In genomic region chr9:72149231-72149975, GRCh38 we compare ENCODE assay signal across 1 cellular context.
A peak's percentile ranks its signal among the peaks of the same experiment; 100 is the strongest.
TF ChIP-seq lines count a peak whose summit lies in the region.

TSS of gene GDA (plus strand) at chr9:72149440. CDS start at chr9:72149560, 120 bp downstream.

TF ChIP-seq in HepG2, 621 proteins besides CTCF, POLR2A, EP300 and RAD21 (continued from another document and continues in another):
- TF ChIP-seq RERE (CRISPR knock-in tag; IDR thresholded peaks at IDR 0.05; ENCODE audit: low read depth): no peak
- TF ChIP-seq ZNF17 (CRISPR knock-in tag; IDR thresholded peaks at IDR 0.05): no peak
- peak; percentile 94 for TF ChIP-seq NRL (CRISPR knock-in tag; IDR thresholded peaks at IDR 0.05; ENCODE audit: borderline replicate concordance)
- TF ChIP-seq REST (IDR thresholded peaks at IDR 0.05; ENCODE audit: borderline replicate concordance in 1 of 2, low read depth in 1 of 2, low read length in 2 of 2): no peak
- TF ChIP-seq, protein P1, sequence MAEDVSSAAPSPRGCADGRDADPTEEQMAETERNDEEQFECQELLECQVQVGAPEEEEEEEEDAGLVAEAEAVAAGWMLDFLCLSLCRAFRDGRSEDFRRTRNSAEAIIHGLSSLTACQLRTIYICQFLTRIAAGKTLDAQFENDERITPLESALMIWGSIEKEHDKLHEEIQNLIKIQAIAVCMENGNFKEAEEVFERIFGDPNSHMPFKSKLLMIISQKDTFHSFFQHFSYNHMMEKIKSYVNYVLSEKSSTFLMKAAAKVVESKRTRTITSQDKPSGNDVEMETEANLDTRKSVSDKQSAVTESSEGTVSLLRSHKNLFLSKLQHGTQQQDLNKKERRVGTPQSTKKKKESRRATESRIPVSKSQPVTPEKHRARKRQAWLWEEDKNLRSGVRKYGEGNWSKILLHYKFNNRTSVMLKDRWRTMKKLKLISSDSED (CRISPR knock-in tag; IDR thresholded peaks at IDR 0.05): no peak
- peak; percentile 78; the same call in 1 of the 2 replicates for TF ChIP-seq TMF1 (CRISPR knock-in tag; IDR thresholded peaks at IDR 0.05; ENCODE audit: low read depth)
- TF ChIP-seq TEAD3 (CRISPR knock-in tag; optimal IDR thresholded peaks at IDR 0.05; ENCODE audit: borderline replicate concordance): peak; percentile 48
- no peak for TF ChIP-seq FOXA3 (CRISPR knock-in tag; IDR thresholded peaks at IDR 0.05)
- no peak for TF ChIP-seq ZNF329 (CRISPR knock-in tag; IDR thresholded peaks at IDR 0.05; ENCODE audit: low read depth)
- peak; percentile 66 for TF ChIP-seq ZNF839 (CRISPR knock-in tag; IDR thresholded peaks at IDR 0.05; ENCODE audit: borderline replicate concordance)
- no peak for TF ChIP-seq ZNF343 (CRISPR knock-in tag; IDR thresholded peaks at IDR 0.05)
- peak; percentile 82; the same call in 1 of the 2 replicates for TF ChIP-seq ZSCAN21 (CRISPR knock-in tag; IDR thresholded peaks at IDR 0.05; ENCODE audit: borderline replicate concordance)
- TF ChIP-seq ZNF776 (CRISPR knock-in tag; IDR thresholded peaks at IDR 0.05): peak; percentile 91
- peak; percentile 62; the same call in 1 of the 2 replicates for TF ChIP-seq HIVEP1 (CRISPR knock-in tag; IDR thresholded peaks at IDR 0.05)
- peak; percentile 43; the same call in 1 of the 2 replicates for TF ChIP-seq ZNF333 (CRISPR knock-in tag; IDR thresholded peaks at IDR 0.05; ENCODE audit: borderline replicate concordance)
- peak; percentile 83 for TF ChIP-seq MXD3 (CRISPR knock-in tag; IDR thresholded peaks at IDR 0.05)
- 0 out of 2 replicates have a peak, but pooled peaks have one; percentile 61 for TF ChIP-seq ZNF761 (CRISPR knock-in tag; conservative IDR thresholded peaks at IDR 0.05)
- TF ChIP-seq SSRP1 (CRISPR knock-in tag; IDR thresholded peaks at IDR 0.05): no peak
- no peak for TF ChIP-seq TGIF2 (CRISPR knock-in tag; IDR thresholded peaks at IDR 0.05)
- no peak for TF ChIP-seq FOXA1 (IDR thresholded peaks at IDR 0.05)
- no peak for TF ChIP-seq FOXA1 (CRISPR knock-in tag; IDR thresholded peaks at IDR 0.05)
- TF ChIP-seq ZNF142 (CRISPR knock-in tag; IDR thresholded peaks at IDR 0.05): 0 out of 2 replicates have a peak, but pooled peaks have one; percentile 60
- TF ChIP-seq, protein P2, sequence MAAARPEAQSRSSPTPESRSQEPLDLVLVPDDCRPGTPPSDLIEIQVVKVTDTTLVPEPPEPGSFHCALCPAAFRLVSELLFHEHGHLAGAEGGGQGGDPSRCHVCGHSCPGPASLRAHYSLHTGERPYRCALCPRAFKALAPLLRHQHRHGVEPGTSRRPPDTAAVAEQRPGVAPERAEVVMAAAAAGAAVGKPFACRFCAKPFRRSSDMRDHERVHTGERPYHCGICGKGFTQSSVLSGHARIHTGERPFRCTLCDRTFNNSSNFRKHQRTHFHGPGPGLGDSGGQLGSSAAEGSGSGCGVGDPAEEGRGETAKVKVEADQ (CRISPR knock-in tag; IDR thresholded peaks at IDR 0.05; ENCODE audit: borderline replicate concordance): peak; percentile 67; the same call in 1 of the 2 replicates
- no peak for TF ChIP-seq NR2F6 (IDR thresholded peaks at IDR 0.05)
- TF ChIP-seq NR2F6 (CRISPR knock-in tag; IDR thresholded peaks at IDR 0.05): no peak
- TF ChIP-seq PLRG1 (conservative IDR thresholded peaks at IDR 0.05): no peak
- TF ChIP-seq ADNP (CRISPR knock-in tag; IDR thresholded peaks at IDR 0.05): no peak
- TF ChIP-seq NCOA2 (CRISPR knock-in tag; IDR thresholded peaks at IDR 0.05): no peak
- TF ChIP-seq HNRNPK (IDR thresholded peaks at IDR 0.05; ENCODE audit: low read depth, low read length, poor library complexity, severe bottlenecking): no peak
- TF ChIP-seq, protein P3, sequence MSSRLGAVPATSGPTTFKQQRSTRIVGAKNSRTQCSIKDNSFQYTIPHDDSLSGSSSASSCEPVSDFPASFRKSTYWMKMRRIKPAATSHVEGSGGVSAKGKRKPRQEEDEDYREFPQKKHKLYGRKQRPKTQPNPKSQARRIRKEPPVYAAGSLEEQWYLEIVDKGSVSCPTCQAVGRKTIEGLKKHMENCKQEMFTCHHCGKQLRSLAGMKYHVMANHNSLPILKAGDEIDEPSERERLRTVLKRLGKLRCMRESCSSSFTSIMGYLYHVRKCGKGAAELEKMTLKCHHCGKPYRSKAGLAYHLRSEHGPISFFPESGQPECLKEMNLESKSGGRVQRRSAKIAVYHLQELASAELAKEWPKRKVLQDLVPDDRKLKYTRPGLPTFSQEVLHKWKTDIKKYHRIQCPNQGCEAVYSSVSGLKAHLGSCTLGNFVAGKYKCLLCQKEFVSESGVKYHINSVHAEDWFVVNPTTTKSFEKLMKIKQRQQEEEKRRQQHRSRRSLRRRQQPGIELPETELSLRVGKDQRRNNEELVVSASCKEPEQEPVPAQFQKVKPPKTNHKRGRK (CRISPR knock-in tag; IDR thresholded peaks at IDR 0.05): peak; percentile 93
- TF ChIP-seq KDM4B (CRISPR knock-in tag; IDR thresholded peaks at IDR 0.05): no peak
- peak; percentile 60; the same call in 1 of the 2 replicates for TF ChIP-seq YEATS4 (CRISPR knock-in tag; IDR thresholded peaks at IDR 0.05; ENCODE audit: borderline replicate concordance)
- peak; percentile 66; the same call in 1 of the 2 replicates for TF ChIP-seq ATF7-NPFF (CRISPR knock-in tag; IDR thresholded peaks at IDR 0.05; ENCODE audit: low read depth)
- no peak for TF ChIP-seq MTERF4 (CRISPR knock-in tag; IDR thresholded peaks at IDR 0.05)
- TF ChIP-seq, protein P4, sequence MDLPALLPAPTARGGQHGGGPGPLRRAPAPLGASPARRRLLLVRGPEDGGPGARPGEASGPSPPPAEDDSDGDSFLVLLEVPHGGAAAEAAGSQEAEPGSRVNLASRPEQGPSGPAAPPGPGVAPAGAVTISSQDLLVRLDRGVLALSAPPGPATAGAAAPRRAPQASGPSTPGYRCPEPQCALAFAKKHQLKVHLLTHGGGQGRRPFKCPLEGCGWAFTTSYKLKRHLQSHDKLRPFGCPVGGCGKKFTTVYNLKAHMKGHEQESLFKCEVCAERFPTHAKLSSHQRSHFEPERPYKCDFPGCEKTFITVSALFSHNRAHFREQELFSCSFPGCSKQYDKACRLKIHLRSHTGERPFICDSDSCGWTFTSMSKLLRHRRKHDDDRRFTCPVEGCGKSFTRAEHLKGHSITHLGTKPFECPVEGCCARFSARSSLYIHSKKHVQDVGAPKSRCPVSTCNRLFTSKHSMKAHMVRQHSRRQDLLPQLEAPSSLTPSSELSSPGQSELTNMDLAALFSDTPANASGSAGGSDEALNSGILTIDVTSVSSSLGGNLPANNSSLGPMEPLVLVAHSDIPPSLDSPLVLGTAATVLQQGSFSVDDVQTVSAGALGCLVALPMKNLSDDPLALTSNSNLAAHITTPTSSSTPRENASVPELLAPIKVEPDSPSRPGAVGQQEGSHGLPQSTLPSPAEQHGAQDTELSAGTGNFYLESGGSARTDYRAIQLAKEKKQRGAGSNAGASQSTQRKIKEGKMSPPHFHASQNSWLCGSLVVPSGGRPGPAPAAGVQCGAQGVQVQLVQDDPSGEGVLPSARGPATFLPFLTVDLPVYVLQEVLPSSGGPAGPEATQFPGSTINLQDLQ (CRISPR knock-in tag; IDR thresholded peaks at IDR 0.05): no peak
- no peak for TF ChIP-seq SAP130 (CRISPR knock-in tag; IDR thresholded peaks at IDR 0.05; ENCODE audit: low read depth)
